Comparison of ENCODE assay signal across 17 cellular contexts in the genomic region with DNA sequence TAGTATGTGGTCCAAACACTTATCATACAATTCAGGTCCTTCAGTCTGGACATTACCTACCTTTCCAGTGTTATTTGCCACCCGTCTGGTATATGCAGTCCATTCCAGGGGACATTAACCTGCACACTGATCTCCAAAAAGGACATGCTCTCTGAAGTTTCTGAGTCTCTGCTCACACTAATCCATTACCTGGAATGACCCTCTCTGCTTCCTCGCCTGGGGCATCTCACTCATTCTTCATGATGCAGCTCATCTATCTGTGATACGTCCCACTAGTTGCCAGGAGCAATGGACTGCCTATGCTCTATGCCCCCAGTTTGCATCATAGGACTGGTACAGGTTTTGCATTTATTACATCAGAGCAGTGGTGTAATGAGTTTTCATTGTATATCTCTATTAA. TPM values are rescaled to one million over a fixed set of nuclear protein-coding genes. Genes with fewer than 3 reads are reported as not detected.
"Had no signal": no experiment of that assay in that cellular context is flagged by ENCODE, and none has a peak within 500 bp of the region (broad histone marks: within the 10 kb centered on the region; RNA-seq: fewer than 3 reads in every experiment).

No MANE protein-coding gene starts in this region.

- H3K36me3 Mint-ChIP-seq: natural killer cell had no signal

- DNase-seq: activated CD4-positive, alpha-beta T cell treated with anti-CD3 and anti-CD28 coated beads for 1 hour; activated CD4-positive, alpha-beta T cell treated with anti-CD3 and anti-CD28 coated beads, Interleukin-2, amount 50 U/mL, for 48 hours; activated CD8-positive, alpha-beta memory T cell treated with anti-CD3 and anti-CD28 coated beads, Interleukin-2, amount 10 ng/mL, durations not matched to agents 7 days and 5 days; activated effector memory CD4-positive, alpha-beta T cell treated with anti-CD3 and anti-CD28 coated beads, Interleukin-2, amount 50 U/mL, for 16 hours; activated T-cell treated with anti-CD3 and anti-CD28 coated beads, Interleukin-2, amount 50 U/mL, for 4 hours; amygdala; esophagus squamous epithelium; foreskin fibroblast; head of caudate nucleus; mammary epithelial cell; natural killer cell; ovary; stimulated activated CD4-positive, alpha-beta T cell treated with anti-CD3 and anti-CD28 coated beads, Interleukin-4, amount 100 ng/mL, for 1 hour had no signal

- ATAC-seq: activated CD8-positive, alpha-beta memory T cell treated with anti-CD3 and anti-CD28 coated beads, Interleukin-2, amount 10 ng/mL, durations not matched to agents 7 days and 5 days; activated T-cell treated with anti-CD3 and anti-CD28 coated beads, Interleukin-2, amount 50 U/mL, for 4 hours; left lobe of liver; natural killer cell had no signal

- H3K27ac Mint-ChIP-seq: activated CD8-positive, alpha-beta memory T cell treated with anti-CD3 and anti-CD28 coated beads, Interleukin-2, amount 10 ng/mL, durations not matched to agents 7 days and 5 days; activated naive CD8-positive, alpha-beta T cell; natural killer cell; stimulated activated naive CD8-positive, alpha-beta T cell treated with anti-CD3 and anti-CD28 coated beads, Interleukin-15, Interleukin-2, amounts not matched to agents 100 ng/mL and 50 ng/mL, for 24 hours; T-helper 2 cell treated with Interferon-gamma antibody and Interleukin-4, amounts not matched to agents 5 μg/mL and 100 μg/mL, for 36 hours had no signal

- H3K4me3 Mint-ChIP-seq: activated CD8-positive, alpha-beta memory T cell treated with anti-CD3 and anti-CD28 coated beads, Interleukin-2, amount 10 ng/mL, durations not matched to agents 7 days and 5 days; activated naive CD8-positive, alpha-beta T cell; activated T-cell treated with anti-CD3 and anti-CD28 coated beads, Interleukin-2, amount 50 U/mL, for 4 hours; natural killer cell; stimulated activated naive CD8-positive, alpha-beta T cell treated with anti-CD3 and anti-CD28 coated beads, Interleukin-15, Interleukin-2, amounts not matched to agents 100 ng/mL and 50 ng/mL, for 24 hours; T-helper 2 cell treated with Interferon-gamma antibody and Interleukin-4, amounts not matched to agents 5 μg/mL and 100 μg/mL, for 36 hours had no signal

- H3K9me3 Mint-ChIP-seq: activated T-cell treated with anti-CD3 and anti-CD28 coated beads, Interleukin-2, amount 50 U/mL, for 4 hours; natural killer cell; stimulated activated naive CD8-positive, alpha-beta T cell treated with anti-CD3 and anti-CD28 coated beads, Interleukin-15, Interleukin-2, amounts not matched to agents 100 ng/mL and 50 ng/mL, for 24 hours; T-helper 2 cell treated with Interferon-gamma antibody and Interleukin-4, amounts not matched to agents 5 μg/mL and 100 μg/mL, for 36 hours had no signal

RNA-seq across cellular contexts. Expression of a gene that starts 5.9 kb away (rescaled TPM):
- total RNA-seq: activated CD8-positive, alpha-beta memory T cell treated with anti-CD3 and anti-CD28 coated beads, Interleukin-2, amount 10 ng/mL, durations not matched to agents 7 days and 5 days had no signal
